33 cellular contexts compared by ENCODE assay signal in the genomic region with DNA sequence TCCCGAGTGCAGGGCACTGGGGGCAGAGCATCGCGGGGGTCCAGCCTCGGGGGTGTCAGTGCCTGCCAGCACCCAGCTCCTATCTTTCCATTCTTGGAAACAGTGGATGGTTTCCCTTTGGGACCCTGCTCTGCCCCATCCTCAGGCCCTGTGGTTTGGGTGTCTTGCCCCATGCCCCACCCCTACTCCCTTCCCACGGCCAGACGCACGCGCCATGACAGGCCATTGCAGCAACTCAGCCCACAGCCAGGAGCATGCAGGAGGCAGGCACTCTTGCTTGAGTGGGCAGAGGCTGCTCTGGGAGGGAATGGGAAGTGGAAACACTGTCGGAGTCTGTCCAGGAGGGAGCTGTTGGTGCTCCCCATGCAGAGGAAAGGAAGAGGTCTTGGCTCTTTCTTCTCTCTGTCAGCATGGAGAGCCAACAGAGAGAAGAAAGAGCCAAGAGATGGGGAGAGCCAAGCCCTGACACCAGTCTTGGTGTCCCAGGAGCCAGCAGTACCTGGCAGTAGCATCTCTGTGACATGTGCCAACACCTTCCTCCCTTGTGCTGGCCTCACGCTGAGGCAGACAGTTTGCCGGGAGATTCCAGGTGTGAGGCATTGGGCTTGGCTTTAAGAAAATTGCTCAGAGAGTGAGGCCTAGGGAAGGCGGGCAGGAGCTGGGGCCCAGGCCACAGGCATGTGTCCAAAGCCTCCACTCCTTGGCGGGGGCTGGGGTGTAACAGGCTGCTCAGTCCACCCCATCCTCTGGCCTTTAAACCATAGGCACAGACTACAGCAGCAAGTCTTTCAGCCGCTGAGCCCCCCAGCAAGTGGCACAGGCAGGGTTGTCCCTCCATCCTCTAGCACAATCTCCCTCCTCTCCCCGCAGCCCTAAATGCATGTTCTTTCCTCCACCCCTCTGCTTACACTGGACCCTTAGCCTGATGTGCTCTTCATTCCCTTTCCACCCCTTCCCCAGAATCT.
"Had no signal": no experiment of that assay in that cellular context is flagged by ENCODE, and none has a peak within 500 bp of the region (broad histone marks: within the 10 kb centered on the region; RNA-seq: fewer than 3 reads in every experiment).

No MANE protein-coding gene starts in this region.

- H3K4me3 Mint-ChIP-seq: activated CD4-positive, alpha-beta T cell treated with anti-CD3 and anti-CD28 coated beads for 36 hours; activated CD4-positive, alpha-beta T cell treated with anti-CD3 and anti-CD28 coated beads, Interleukin-2, amount 10 ng/mL, durations not matched to agents 7 days and 5 days; activated CD8-positive, alpha-beta T cell treated with anti-CD3 and anti-CD28 coated beads, Interleukin-2, amount 10 ng/mL, durations not matched to agents 7 days and 5 days; activated naive CD4-positive, alpha-beta T cell treated with anti-CD3 and anti-CD28 coated beads, Interleukin-2, amount 50 U/mL, for 24 hours; activated naive CD8-positive, alpha-beta T cell treated with anti-CD3 and anti-CD28 coated beads, Interleukin-2, amount 10 ng/mL, durations not matched to agents 7 days and 5 days; T-helper 1 cell treated with Interleukin-12 subunit alpha and Interleukin-12 subunit beta and Interleukin-4 antibody, amounts not matched to agents 30 μg/mL and 1 μg/mL, for 36 hours; T-helper 2 cell treated with Interferon-gamma antibody and Interleukin-4, amounts not matched to agents 5 μg/mL and 100 μg/mL, for 36 hours had no signal

- H3K36me3 Mint-ChIP-seq: activated naive CD4-positive, alpha-beta T cell treated with anti-CD3 and anti-CD28 coated beads, Interleukin-2, amount 50 U/mL, for 24 hours; activated naive CD8-positive, alpha-beta T cell treated with anti-CD3 and anti-CD28 coated beads, Interleukin-2, amount 10 ng/mL, durations not matched to agents 7 days and 5 days had no signal

- H3K27ac Mint-ChIP-seq: activated CD4-positive, alpha-beta T cell treated with anti-CD3 and anti-CD28 coated beads for 36 hours; activated CD4-positive, alpha-beta T cell treated with anti-CD3 and anti-CD28 coated beads, Interleukin-2, amount 10 ng/mL, durations not matched to agents 7 days and 5 days; activated CD8-positive, alpha-beta T cell treated with anti-CD3 and anti-CD28 coated beads, Interleukin-2, amount 10 ng/mL, durations not matched to agents 7 days and 5 days; activated naive CD4-positive, alpha-beta T cell treated with anti-CD3 and anti-CD28 coated beads, Interleukin-2, amount 50 U/mL, for 24 hours; activated naive CD8-positive, alpha-beta T cell treated with anti-CD3 and anti-CD28 coated beads, Interleukin-2, amount 10 ng/mL, durations not matched to agents 7 days and 5 days; T-helper 1 cell treated with Interleukin-12 subunit alpha and Interleukin-12 subunit beta and Interleukin-4 antibody, amounts not matched to agents 30 μg/mL and 1 μg/mL, for 36 hours; T-helper 2 cell treated with Interferon-gamma antibody and Interleukin-4, amounts not matched to agents 5 μg/mL and 100 μg/mL, for 36 hours had no signal

- H3K27me3 Mint-ChIP-seq: activated CD4-positive, alpha-beta T cell treated with anti-CD3 and anti-CD28 coated beads, Interleukin-2, amount 10 ng/mL, durations not matched to agents 7 days and 5 days had no signal

- H3K4me1 ChIP-seq: ascending aorta, Peyer's patch, SJSA1 had no signal

- H3K9ac ChIP-seq: SK-N-SH had no signal

- H3K27me3 ChIP-seq: ascending aorta, Peyer's patch, SJSA1 had no signal

- DNase-seq: activated CD4-positive, alpha-beta T cell treated with anti-CD3 and anti-CD28 coated beads for 36 hours; activated CD4-positive, alpha-beta T cell treated with anti-CD3 and anti-CD28 coated beads, Interleukin-2, amount 10 ng/mL, durations not matched to agents 7 days and 5 days; activated CD4-positive, alpha-beta T cell treated with anti-CD3 and anti-CD28 coated beads, Interleukin-2, amount 50 U/mL, for 48 hours; activated CD8-positive, alpha-beta T cell treated with anti-CD3 and anti-CD28 coated beads, Interleukin-2, amount 10 ng/mL, durations not matched to agents 7 days and 5 days; activated gamma-delta T cell; activated naive CD4-positive, alpha-beta T cell treated with Interleukin-2 at 50 U/mL for 16 hours; activated naive CD8-positive, alpha-beta T cell treated with anti-CD3 and anti-CD28 coated beads, Interleukin-2, amount 10 ng/mL, durations not matched to agents 7 days and 5 days; activated T-cell treated with anti-CD3 and anti-CD28 coated beads for 4 hours; activated T-cell treated with anti-CD3 and anti-CD28 coated beads, Interleukin-2, amount 50 U/mL, for 48 hours; amygdala; Kasumi-1; KBM-7; MG63; NCI-H1048; NCI-H1105 treated with DMSO at 0.1 percent for 48 hours; NCI-H1436; NCI-H1694; NCI-H1930; NCI-H345; NCI-H524 treated with DMSO at 0.1 percent for 48 hours; NK-92 treated with Interleukin-12 subunit alpha and Interleukin-12 subunit beta, amount 100 ng/mL, for 24 hours; PC-3; Peyer's patch; RPMI8226; SHP77 treated with DMSO at 0.1 percent for 48 hours; SK-N-SH had no signal

- H3K4me1 Mint-ChIP-seq: activated CD4-positive, alpha-beta T cell treated with anti-CD3 and anti-CD28 coated beads for 36 hours; activated CD4-positive, alpha-beta T cell treated with anti-CD3 and anti-CD28 coated beads, Interleukin-2, amount 10 ng/mL, durations not matched to agents 7 days and 5 days; activated naive CD4-positive, alpha-beta T cell treated with anti-CD3 and anti-CD28 coated beads, Interleukin-2, amount 50 U/mL, for 24 hours; activated naive CD8-positive, alpha-beta T cell treated with anti-CD3 and anti-CD28 coated beads, Interleukin-2, amount 10 ng/mL, durations not matched to agents 7 days and 5 days had no signal

- H3K9me2 ChIP-seq: SK-N-SH had no signal

- H3K4me3 ChIP-seq: ascending aorta, cardiac muscle cell, MG63, Peyer's patch, SJSA1 had no signal

- H3K27ac ChIP-seq: ascending aorta, cardiac muscle cell, Peyer's patch, SJSA1 had no signal

- H3K4me2 ChIP-seq: SK-N-SH had no signal

- H3K36me3 ChIP-seq: ascending aorta, cardiac muscle cell, MG63, Peyer's patch, SJSA1 had no signal

- ATAC-seq: activated CD4-positive, alpha-beta T cell treated with anti-CD3 and anti-CD28 coated beads for 36 hours; activated CD4-positive, CD25-positive, alpha-beta regulatory T cell treated with anti-CD3 and anti-CD28 coated beads, Interleukin-2, amount 50 U/mL, for 24 hours; activated CD8-positive, alpha-beta T cell treated with anti-CD3 and anti-CD28 coated beads, Interleukin-2, amount 10 ng/mL, durations not matched to agents 7 days and 5 days; PC-3 had no signal

- H3K9me3 Mint-ChIP-seq: activated CD4-positive, alpha-beta T cell treated with anti-CD3 and anti-CD28 coated beads, Interleukin-2, amount 10 ng/mL, durations not matched to agents 7 days and 5 days; activated naive CD4-positive, alpha-beta T cell treated with anti-CD3 and anti-CD28 coated beads, Interleukin-2, amount 50 U/mL, for 24 hours; activated naive CD8-positive, alpha-beta T cell treated with anti-CD3 and anti-CD28 coated beads, Interleukin-2, amount 10 ng/mL, durations not matched to agents 7 days and 5 days; T-helper 1 cell treated with Interleukin-12 subunit alpha and Interleukin-12 subunit beta and Interleukin-4 antibody, amounts not matched to agents 30 μg/mL and 1 μg/mL, for 36 hours; T-helper 2 cell treated with Interferon-gamma antibody and Interleukin-4, amounts not matched to agents 5 μg/mL and 100 μg/mL, for 36 hours had no signal

- H3K9me3 ChIP-seq: ascending aorta, MG63, Peyer's patch, SJSA1, SK-N-SH had no signal
